In the genomic region with DNA sequence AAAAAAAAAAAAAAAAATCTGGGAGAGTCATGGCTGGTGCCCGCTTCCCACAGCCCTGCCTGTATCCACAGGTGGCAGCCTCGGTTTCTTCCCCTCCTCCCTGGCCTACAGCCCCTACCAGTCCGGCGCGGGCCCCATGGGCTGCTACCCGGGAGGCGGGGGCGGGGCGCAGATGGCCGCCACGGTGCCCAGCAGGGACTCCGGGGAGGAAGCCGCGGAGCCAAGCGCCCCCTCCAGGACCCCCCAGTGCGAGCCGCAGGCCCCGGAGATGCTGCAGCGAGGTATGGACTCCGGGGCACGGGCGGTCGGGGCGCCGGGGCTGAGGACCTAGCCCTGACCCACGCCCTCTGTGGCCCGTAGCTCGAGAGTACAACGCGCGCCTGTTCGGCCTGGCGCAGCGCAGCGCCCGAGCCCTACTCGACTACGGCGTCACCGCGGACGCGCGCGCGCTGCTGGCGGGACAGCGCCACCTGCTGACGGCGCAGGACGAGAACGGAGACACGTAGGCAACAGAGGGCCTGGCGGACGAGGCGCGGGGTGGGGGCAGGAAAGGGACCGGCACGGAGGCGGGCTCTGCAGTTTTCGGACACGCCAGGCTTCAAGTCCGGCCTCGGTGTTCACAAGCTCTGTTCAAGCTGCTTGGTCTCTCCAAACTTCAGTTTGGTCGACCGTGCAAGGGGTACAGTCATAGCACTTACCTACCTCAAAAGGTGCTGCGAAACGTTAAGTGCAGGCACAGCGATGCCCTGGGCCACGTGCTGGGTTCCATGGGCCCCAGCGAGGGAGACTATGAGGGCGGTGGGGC, we compare ENCODE assay signal across 8 cellular contexts. TPM values are rescaled to one million over a fixed set of nuclear protein-coding genes. Genes with fewer than 3 reads are reported as not detected.
A peak's percentile ranks its signal among the peaks of the same experiment; 100 is the strongest.
DNase-seq lines count a peak whose midpoint lies in the region; ATAC-seq, FAIRE-seq and TF ChIP-seq lines count a peak whose summit lies in the region.

No MANE protein-coding gene starts in this region.

- no peaks in the 10 kb centered on the region for H3K9me3 Mint-ChIP-seq in IgD-negative memory B cell
- no peaks in the 10 kb centered on the region for H3K9me3 Mint-ChIP-seq in activated T-helper 2 cell treated with anti-CD3 and anti-CD28 coated beads, Interferon-gamma antibody, Interleukin-2, Interleukin-4, amounts not matched to agents 10 μg/mL and 5 μg/mL and 100 μg/mL, durations not matched to agents 14 hours and 24 hours and 36 hours
- H3K9me3 Mint-ChIP-seq in natural killer cell treated with Interleukin-12 subunit alpha and Interleukin-12 subunit beta and Interleukin-15 and Interleukin-18, amount 100 ng/mL, for 72 hours = no peaks in the 10 kb centered on the region

- H3K4me3 Mint-ChIP-seq in IgD-negative memory B cell = peak overlapping the region; percentile 72 to 98 (median 86)
- peak overlapping the region; percentile 91 for H3K4me3 Mint-ChIP-seq in activated T-helper 2 cell treated with anti-CD3 and anti-CD28 coated beads, Interferon-gamma antibody, Interleukin-2, Interleukin-4, amounts not matched to agents 10 μg/mL and 5 μg/mL and 100 μg/mL, durations not matched to agents 14 hours and 24 hours and 36 hours (ENCODE audit: low read depth)
- peak overlapping the region; percentile 95 for H3K4me3 Mint-ChIP-seq in natural killer cell treated with Interleukin-12 subunit alpha and Interleukin-12 subunit beta and Interleukin-15 and Interleukin-18, amount 100 ng/mL, for 72 hours

- peak overlapping the region; percentile 90 to 100 (median 93) for H3K27ac Mint-ChIP-seq in IgD-negative memory B cell
- peak overlapping the region; percentile 69 for H3K27ac Mint-ChIP-seq in activated T-helper 2 cell treated with anti-CD3 and anti-CD28 coated beads, Interferon-gamma antibody, Interleukin-2, Interleukin-4, amounts not matched to agents 10 μg/mL and 5 μg/mL and 100 μg/mL, durations not matched to agents 14 hours and 24 hours and 36 hours
- peak overlapping the region; percentile 16 to 99 for H3K27ac Mint-ChIP-seq in natural killer cell treated with Interleukin-12 subunit alpha and Interleukin-12 subunit beta and Interleukin-15 and Interleukin-18, amount 100 ng/mL, for 72 hours

- intact Hi-C loops in activated T-helper 2 cell treated with anti-CD3 and anti-CD28 coated beads, Interferon-gamma antibody, Interleukin-2, Interleukin-4, amounts not matched to agents 10 μg/mL and 5 μg/mL and 100 μg/mL, durations not matched to agents 14 hours and 24 hours and 36 hours (cut with micrococcal nuclease) = loop anchor here (1.0 to 10.0 kb wide), 6 partner anchors 10 to 565 kb away; partner anchors contain the start of genes GBF1 and PPRC1

- DNase-seq in D721Med (ENCODE audit: insufficient read length, low spot score) (peak; percentile 96), RCC 7860 (ENCODE audit: low spot score) (peak; percentile 75), fibroblast of peridontal ligament (ENCODE audit: extremely low read depth) (peak; percentile 80)
- peak; percentile 87 for DNase-seq in activated T-helper 2 cell treated with anti-CD3 and anti-CD28 coated beads, Interferon-gamma antibody, Interleukin-2, Interleukin-4, amounts not matched to agents 10 μg/mL and 5 μg/mL and 100 μg/mL, durations not matched to agents 14 hours and 24 hours and 36 hours (ENCODE audit: low spot score)
- peak; percentile 90 for DNase-seq in natural killer cell treated with Interleukin-12 subunit alpha and Interleukin-12 subunit beta and Interleukin-15 and Interleukin-18, amount 100 ng/mL, for 72 hours (ENCODE audit: low spot score)
- peak; percentile 78 for DNase-seq in stimulated activated naive CD4-positive, alpha-beta T cell treated with Interleukin-2 at 50 U/mL for 16 hours (lab: John Stamatoyannopoulos, UW)

- ATAC-seq in GM21381 (IDR thresholded peaks at IDR 0.05; ENCODE audit: unreplicated experiment) = peak; percentile 44
- peak; percentile 71 to 74 for ATAC-seq in natural killer cell treated with Interleukin-12 subunit alpha and Interleukin-12 subunit beta and Interleukin-15 and Interleukin-18, amount 100 ng/mL, for 72 hours

- FAIRE-seq in D721Med (lab: Jason Lieb, UNC) (no peak), RCC 7860 (lab: Jason Lieb, UNC) (no peak)

- peak; percentile 95 for TF ChIP-seq CTCF in D721Med (IDR thresholded peaks at IDR 0.05; ENCODE audit: insufficient read depth, missing control alignments)

- H3K36me3 Mint-ChIP-seq in IgD-negative memory B cell = peaks cover 5% of the 10 kb centered on the region
- H3K36me3 Mint-ChIP-seq in activated T-helper 2 cell treated with anti-CD3 and anti-CD28 coated beads, Interferon-gamma antibody, Interleukin-2, Interleukin-4, amounts not matched to agents 10 μg/mL and 5 μg/mL and 100 μg/mL, durations not matched to agents 14 hours and 24 hours and 36 hours (ENCODE audit: low read depth) = peaks cover 81% of the 10 kb centered on the region
- peaks cover 7% of the 10 kb centered on the region for H3K36me3 Mint-ChIP-seq in natural killer cell treated with Interleukin-12 subunit alpha and Interleukin-12 subunit beta and Interleukin-15 and Interleukin-18, amount 100 ng/mL, for 72 hours

- H3K27me3 Mint-ChIP-seq in IgD-negative memory B cell = no peaks in the 10 kb centered on the region
- no peaks in the 10 kb centered on the region for H3K27me3 Mint-ChIP-seq in activated T-helper 2 cell treated with anti-CD3 and anti-CD28 coated beads, Interferon-gamma antibody, Interleukin-2, Interleukin-4, amounts not matched to agents 10 μg/mL and 5 μg/mL and 100 μg/mL, durations not matched to agents 14 hours and 24 hours and 36 hours (ENCODE audit: low read depth)
- no peaks in the 10 kb centered on the region for H3K27me3 Mint-ChIP-seq in natural killer cell treated with Interleukin-12 subunit alpha and Interleukin-12 subunit beta and Interleukin-15 and Interleukin-18, amount 100 ng/mL, for 72 hours

- H3K4me1 Mint-ChIP-seq in IgD-negative memory B cell = peaks cover 10 to 25% (median 25%) of the 10 kb centered on the region in 3 donors
- peaks cover 23% of the 10 kb centered on the region for H3K4me1 Mint-ChIP-seq in activated T-helper 2 cell treated with anti-CD3 and anti-CD28 coated beads, Interferon-gamma antibody, Interleukin-2, Interleukin-4, amounts not matched to agents 10 μg/mL and 5 μg/mL and 100 μg/mL, durations not matched to agents 14 hours and 24 hours and 36 hours (ENCODE audit: low read depth)
- H3K4me1 Mint-ChIP-seq in natural killer cell treated with Interleukin-12 subunit alpha and Interleukin-12 subunit beta and Interleukin-15 and Interleukin-18, amount 100 ng/mL, for 72 hours (ENCODE audit: low read depth in 2 of 2) = peaks cover 24 to 44% of the 10 kb centered on the region in 2 donors

RNA-seq across cellular contexts. Expression of gene NFKB2, which starts 3.9 kb away (rescaled TPM):
- polyA plus RNA-seq in IgD-negative memory B cell = 42.8 TPM
- 310 and 323 TPM in 2 replicates for total RNA-seq in activated T-helper 2 cell treated with anti-CD3 and anti-CD28 coated beads, Interferon-gamma antibody, Interleukin-2, Interleukin-4, amounts not matched to agents 10 μg/mL and 5 μg/mL and 100 μg/mL, durations not matched to agents 14 hours and 24 hours and 36 hours
- total RNA-seq in natural killer cell treated with Interleukin-12 subunit alpha and Interleukin-12 subunit beta and Interleukin-15 and Interleukin-18, amount 100 ng/mL, for 72 hours = 100 to 1,000 TPM; 370 to 522 TPM

RNA-seq across cellular contexts. Expression of gene PSD, which starts 19.2 kb away (rescaled TPM):
- 2.8 TPM for polyA plus RNA-seq in IgD-negative memory B cell
- total RNA-seq in activated T-helper 2 cell treated with anti-CD3 and anti-CD28 coated beads, Interferon-gamma antibody, Interleukin-2, Interleukin-4, amounts not matched to agents 10 μg/mL and 5 μg/mL and 100 μg/mL, durations not matched to agents 14 hours and 24 hours and 36 hours = 10.6 and 13.4 TPM in 2 replicates
- total RNA-seq in natural killer cell treated with Interleukin-12 subunit alpha and Interleukin-12 subunit beta and Interleukin-15 and Interleukin-18, amount 100 ng/mL, for 72 hours = 1 to 10 TPM; 2.3 to 7.6 TPM

RNA-seq across cellular contexts. Expression of gene FBXL15, which starts 21.2 kb away (rescaled TPM):
- polyA plus RNA-seq in IgD-negative memory B cell = 40.5 TPM
- 14.8 and 15.1 TPM in 2 replicates for total RNA-seq in activated T-helper 2 cell treated with anti-CD3 and anti-CD28 coated beads, Interferon-gamma antibody, Interleukin-2, Interleukin-4, amounts not matched to agents 10 μg/mL and 5 μg/mL and 100 μg/mL, durations not matched to agents 14 hours and 24 hours and 36 hours
- total RNA-seq in natural killer cell treated with Interleukin-12 subunit alpha and Interleukin-12 subunit beta and Interleukin-15 and Interleukin-18, amount 100 ng/mL, for 72 hours = 10 to 100 TPM; 22.0 to 23.7 TPM

RNA-seq across cellular contexts. Expression of gene CUEDC2, which starts 33.0 kb away (rescaled TPM):
- 51.8 TPM for polyA plus RNA-seq in IgD-negative memory B cell
- 60.7 and 67.5 TPM in 2 replicates for total RNA-seq in activated T-helper 2 cell treated with anti-CD3 and anti-CD28 coated beads, Interferon-gamma antibody, Interleukin-2, Interleukin-4, amounts not matched to agents 10 μg/mL and 5 μg/mL and 100 μg/mL, durations not matched to agents 14 hours and 24 hours and 36 hours
- 10 to 100 TPM; 39.8 to 58.5 TPM for total RNA-seq in natural killer cell treated with Interleukin-12 subunit alpha and Interleukin-12 subunit beta and Interleukin-15 and Interleukin-18, amount 100 ng/mL, for 72 hours

RNA-seq across cellular contexts. Expression of gene C10orf95, which starts 51.9 kb away (rescaled TPM):
- polyA plus RNA-seq in IgD-negative memory B cell = 0.70 TPM
- total RNA-seq in activated T-helper 2 cell treated with anti-CD3 and anti-CD28 coated beads, Interferon-gamma antibody, Interleukin-2, Interleukin-4, amounts not matched to agents 10 μg/mL and 5 μg/mL and 100 μg/mL, durations not matched to agents 14 hours and 24 hours and 36 hours = 0.32 TPM in 1 of 2 replicates, not detected in the other
- under 1 TPM in 1 of 2 donors, not detected in 1; 0.98 TPM for total RNA-seq in natural killer cell treated with Interleukin-12 subunit alpha and Interleukin-12 subunit beta and Interleukin-15 and Interleukin-18, amount 100 ng/mL, for 72 hours

Comparison
In these comparisons a context has a peak if more than half of its experiments do, and no peak if none do; other contexts are left out.
1. Peak in every context shown above with its lines: DNase-seq and ATAC-seq.